Comparison of ENCODE assay signal across 16 cellular contexts in genomic region chr3:152623286-152623685, GRCh38.
"Had no signal": no experiment of that assay in that cellular context is flagged by ENCODE, and none has a peak within 500 bp of the region (broad histone marks: within the 10 kb centered on the region; RNA-seq: fewer than 3 reads in every experiment).

No MANE protein-coding gene starts in this region.

- H3K4me1 Mint-ChIP-seq: activated naive CD8-positive, alpha-beta T cell treated with anti-CD3 and anti-CD28 coated beads for 36 hours; central memory CD8-positive, alpha-beta T cell; naive thymus-derived CD8-positive, alpha-beta T cell; stimulated activated memory B cell treated with anti-CD40 and anti-IgM and Interleukin-4, amounts not matched to agents 10 μg/mL and 1 μg/mL and 100 μg/mL, for 72 hours had no signal

- H3K27me3 Mint-ChIP-seq: activated naive CD8-positive, alpha-beta T cell treated with anti-CD3 and anti-CD28 coated beads for 36 hours; brain; stimulated activated memory B cell treated with anti-CD40 and anti-IgM and Interleukin-4, amounts not matched to agents 10 μg/mL and 1 μg/mL and 100 μg/mL, for 72 hours had no signal

- H3K27ac Mint-ChIP-seq: activated naive CD8-positive, alpha-beta T cell treated with anti-CD3 and anti-CD28 coated beads for 36 hours; naive thymus-derived CD8-positive, alpha-beta T cell; stimulated activated memory B cell treated with anti-CD40 and anti-IgM and Interleukin-4, amounts not matched to agents 10 μg/mL and 1 μg/mL and 100 μg/mL, for 72 hours had no signal

- ATAC-seq: activated CD4-positive, CD25-positive, alpha-beta regulatory T cell treated with anti-CD3 and anti-CD28 coated beads, Interleukin-2, amount 50 U/mL, for 24 hours; gastrocnemius medialis; heart right ventricle; naive thymus-derived CD8-positive, alpha-beta T cell; stimulated activated memory B cell treated with anti-CD40 and anti-IgM and Interleukin-4, amounts not matched to agents 10 μg/mL and 1 μg/mL and 100 μg/mL, for 72 hours had no signal

- H3K4me3 Mint-ChIP-seq: activated naive CD8-positive, alpha-beta T cell treated with anti-CD3 and anti-CD28 coated beads for 36 hours; brain; central memory CD8-positive, alpha-beta T cell; naive thymus-derived CD8-positive, alpha-beta T cell; stimulated activated memory B cell treated with anti-CD40 and anti-IgM and Interleukin-4, amounts not matched to agents 10 μg/mL and 1 μg/mL and 100 μg/mL, for 72 hours had no signal

- H3K9me3 Mint-ChIP-seq: activated naive CD8-positive, alpha-beta T cell treated with anti-CD3 and anti-CD28 coated beads for 36 hours; central memory CD8-positive, alpha-beta T cell; naive thymus-derived CD8-positive, alpha-beta T cell; stimulated activated memory B cell treated with anti-CD40 and anti-IgM and Interleukin-4, amounts not matched to agents 10 μg/mL and 1 μg/mL and 100 μg/mL, for 72 hours had no signal

- DNase-seq: activated CD4-positive, alpha-beta T cell treated with anti-CD3 and anti-CD28 coated beads, Interleukin-2, amount 50 U/mL, for 1 hour; activated CD8-positive, alpha-beta memory T cell treated with anti-CD3 and anti-CD28 coated beads for 24 hours; activated naive CD8-positive, alpha-beta T cell treated with anti-CD3 and anti-CD28 coated beads for 36 hours; amygdala; effector CD4-positive, alpha-beta T cell; gastrocnemius medialis; heart right ventricle; mammary epithelial cell; naive thymus-derived CD8-positive, alpha-beta T cell; retina; stimulated activated CD4-positive, alpha-beta T cell treated with anti-CD3 and anti-CD28 coated beads, Interleukin-2, amount 100 ng/mL, for 48 hours; tibial artery had no signal

- H3K36me3 Mint-ChIP-seq: activated naive CD8-positive, alpha-beta T cell treated with anti-CD3 and anti-CD28 coated beads for 36 hours; brain; naive thymus-derived CD8-positive, alpha-beta T cell; stimulated activated memory B cell treated with anti-CD40 and anti-IgM and Interleukin-4, amounts not matched to agents 10 μg/mL and 1 μg/mL and 100 μg/mL, for 72 hours had no signal
